21 cellular contexts compared by ENCODE assay signal in the genomic region with DNA sequence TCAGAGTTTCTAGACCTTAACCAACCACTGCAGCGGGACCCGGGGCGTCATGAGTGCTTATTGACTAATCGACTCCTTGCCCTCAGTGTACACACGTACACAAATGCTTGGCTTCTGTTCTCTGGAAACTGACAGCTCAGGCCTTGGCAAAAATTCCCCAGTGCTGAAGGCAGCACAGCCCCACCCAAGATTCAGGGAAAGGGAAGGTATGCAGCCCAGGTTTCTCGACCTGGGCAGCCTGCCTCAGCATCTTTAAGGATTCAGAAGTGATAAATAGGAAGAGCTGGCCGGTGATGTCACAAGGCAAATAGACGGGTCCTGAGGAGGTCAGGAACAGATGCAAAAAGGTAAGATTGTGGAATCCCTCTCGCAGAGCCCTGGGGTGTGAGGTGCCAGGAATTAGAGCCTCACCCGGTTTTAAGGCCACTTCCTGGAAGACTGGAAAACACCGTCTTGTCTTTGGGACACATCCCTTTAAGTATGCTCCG. TPM values are rescaled to one million over a fixed set of nuclear protein-coding genes. Genes with fewer than 3 reads are reported as not detected.
DNase-seq lines count a peak whose midpoint lies in the region; ATAC-seq and TF ChIP-seq lines count a peak whose summit lies in the region.
"Had no signal": no experiment of that assay in that cellular context is flagged by ENCODE, and none has a peak within 500 bp of the region (broad histone marks: within the 10 kb centered on the region; RNA-seq: fewer than 3 reads in every experiment).

No MANE protein-coding gene starts in this region.

- peaks cover 15% of the 10 kb centered on the region for H3K27me3 Mint-ChIP-seq in CD4-positive, alpha-beta T cell

- POLR2A ChIA-PET in CD4-positive, alpha-beta T cell (lab: Charles Lee): no interaction called here

- no peaks in the 10 kb centered on the region for H3K9me3 Mint-ChIP-seq in CD4-positive, alpha-beta T cell
- H3K9me3 Mint-ChIP-seq: activated T-helper 17 cell treated with anti-CD3 and anti-CD28 coated beads, Interleukin-2, amount 50 U/mL, for 72 hours; stimulated activated effector memory CD8-positive, alpha-beta T cell treated with anti-CD3 and anti-CD28 coated beads, Interleukin-12 subunit alpha, Interleukin-12 subunit beta, amount 100 ng/mL, for 72 hours had no signal

- intact Hi-C loops in body of pancreas (cut with DNase I) (no loop called here), left lung (cut with DNase I) (no loop called here), sciatic nerve (cut with DNase I) (no loop called here)
- intact Hi-C loops in CD4-positive, alpha-beta T cell (cut with DNase I, micrococcal nuclease): no loop called here

- H3K4me1 ChIP-seq in body of pancreas: peaks cover 13% of the 10 kb centered on the region
- H3K4me1 ChIP-seq in left lung: no peaks in the 10 kb centered on the region
- H3K4me1 ChIP-seq: right lobe of liver had no signal

- DNase-seq in GM20000 (ENCODE audit: low spot score): peak; percentile 1
- DNase-seq in body of pancreas: peak in 1 of 4 donors; percentile 19
- no peak for DNase-seq in left lung
- DNase-seq in sciatic nerve (ENCODE audit: low spot score): no peak
- no peak for DNase-seq in CD4-positive, alpha-beta T cell
- no peak for DNase-seq in AG08395 (ENCODE audit: low spot score)
- DNase-seq in cerebellum (ENCODE audit: low spot score): no peak
- DNase-seq: activated CD8-positive, alpha-beta memory T cell treated with anti-CD3 and anti-CD28 coated beads for 24 hours; head of caudate nucleus; NCI-H1092 treated with DMSO at 0.1 percent for 48 hours; NCI-H2171 treated with DMSO at 0.1 percent for 48 hours; NCI-H82; right lobe of liver; RPMI8226 had no signal

- H3K36me3 ChIP-seq in body of pancreas (replicated peaks in 1 of 2; ENCODE audit: insufficient read depth in 1 of 2, low read depth in 2 of 2) (no peaks in the 10 kb centered on the region), left lung (no peaks in the 10 kb centered on the region)
- H3K36me3 ChIP-seq: right lobe of liver had no signal

- no peak for TF ChIP-seq POLR2A in body of pancreas (IDR thresholded peaks at IDR 0.05)

- WGBS in body of pancreas, 2 donors: 26 to 29% methylated on average over 11 to 12 of the region's 12 CpGs

- no peaks in the 10 kb centered on the region for H3K36me3 Mint-ChIP-seq in CD4-positive, alpha-beta T cell (ENCODE audit: low read depth)
- H3K36me3 Mint-ChIP-seq: stimulated activated effector memory CD8-positive, alpha-beta T cell treated with anti-CD3 and anti-CD28 coated beads, Interleukin-12 subunit alpha, Interleukin-12 subunit beta, amount 100 ng/mL, for 72 hours had no signal

- H3K27ac Mint-ChIP-seq in CD4-positive, alpha-beta T cell: no peak overlapping the region
- H3K27ac Mint-ChIP-seq: activated T-helper 17 cell treated with anti-CD3 and anti-CD28 coated beads, Interleukin-2, amount 50 U/mL, for 72 hours; stimulated activated effector memory CD8-positive, alpha-beta T cell treated with anti-CD3 and anti-CD28 coated beads, Interleukin-12 subunit alpha, Interleukin-12 subunit beta, amount 100 ng/mL, for 72 hours had no signal

- CTCF ChIA-PET in CD4-positive, alpha-beta T cell (lab: Charles Lee): no interaction called here

- peak; percentile 42 for ATAC-seq in body of pancreas
- ATAC-seq in left lung: peak; percentile 82
- ATAC-seq in sciatic nerve: peak; percentile 62
- no peak for ATAC-seq in CD4-positive, alpha-beta T cell (ENCODE audit: poor library complexity)
- no peak for ATAC-seq in GM19351 (IDR thresholded peaks at IDR 0.05; ENCODE audit: unreplicated experiment)

- H3K4me3 ChIP-seq in body of pancreas: no peak overlapping the region
- H3K4me3 ChIP-seq in left lung: no peak overlapping the region
- H3K4me3 ChIP-seq: coronary artery, right lobe of liver had no signal

- no peak overlapping the region for H3K4me3 Mint-ChIP-seq in CD4-positive, alpha-beta T cell
- H3K4me3 Mint-ChIP-seq: activated T-helper 17 cell treated with anti-CD3 and anti-CD28 coated beads, Interleukin-2, amount 50 U/mL, for 72 hours; stimulated activated effector memory CD8-positive, alpha-beta T cell treated with anti-CD3 and anti-CD28 coated beads, Interleukin-12 subunit alpha, Interleukin-12 subunit beta, amount 100 ng/mL, for 72 hours had no signal

- H3K27ac ChIP-seq in body of pancreas (peak overlapping the region in 1 of 4 donors; percentile 23), left lung (no peak overlapping the region)
- H3K27ac ChIP-seq in CD4-positive, alpha-beta T cell (ENCODE audit: low read depth, low read length): no peak overlapping the region
- H3K27ac ChIP-seq: coronary artery, right lobe of liver, VCaP had no signal

- no peaks in the 10 kb centered on the region for H3K27me3 ChIP-seq in body of pancreas
- peaks cover 0 to 9% of the 10 kb centered on the region in 2 donors for H3K27me3 ChIP-seq in left lung
- H3K27me3 ChIP-seq in CD4-positive, alpha-beta T cell (ENCODE audit: control insufficient read depth, insufficient read depth, low read length): no peaks in the 10 kb centered on the region
- H3K27me3 ChIP-seq: right lobe of liver had no signal

- TF ChIP-seq CTCF in GM20000 (IDR thresholded peaks at IDR 0.05; ENCODE audit: extremely low read depth, missing control alignments) (no peak), body of pancreas (IDR thresholded peaks at IDR 0.05) (no peak), left lung (IDR thresholded peaks at IDR 0.05) (no peak)
- no peak for TF ChIP-seq CTCF in CD4-positive, alpha-beta T cell (IDR thresholded peaks at IDR 0.05)

- no peaks in the 10 kb centered on the region for H3K9me3 ChIP-seq in body of pancreas
- no peaks in the 10 kb centered on the region for H3K9me3 ChIP-seq in left lung
- no peaks in the 10 kb centered on the region for H3K9me3 ChIP-seq in CD4-positive, alpha-beta T cell (ENCODE audit: control insufficient read depth, low read length)
- H3K9me3 ChIP-seq: right lobe of liver had no signal

- no peaks in the 10 kb centered on the region for H3K4me1 Mint-ChIP-seq in CD4-positive, alpha-beta T cell (ENCODE audit: low read depth)
- H3K4me1 Mint-ChIP-seq: activated T-helper 17 cell treated with anti-CD3 and anti-CD28 coated beads, Interleukin-2, amount 50 U/mL, for 72 hours had no signal

RNA-seq across cellular contexts. Expression of a gene that starts 9.0 kb away (rescaled TPM):
- total RNA-seq in body of pancreas: 1 to 10 TPM in 1 of 2 donors, under 1 TPM in 1; 0.66 to 4.7 TPM
- 10 to 100 TPM; 12.8 to 59.7 TPM for total RNA-seq in left lung
- 10.2 TPM for total RNA-seq in sciatic nerve
- under 1 TPM; 0.22 to 0.74 TPM for total RNA-seq in CD4-positive, alpha-beta T cell
- total RNA-seq in cerebellum: 4.9 TPM
- total RNA-seq: endothelial cell of umbilical vein, myocyte had no signal

Comparison
In these comparisons a context has a peak if more than half of its experiments do, and no peak if none do; other contexts are left out.
1. ATAC-seq: peak in body of pancreas (single experiment), left lung (single experiment) and sciatic nerve (single experiment); none in CD4-positive, alpha-beta T cell (single experiment) and GM19351 (single experiment).